Comparison of ENCODE assay signal across 8 cellular contexts in the genomic region with DNA sequence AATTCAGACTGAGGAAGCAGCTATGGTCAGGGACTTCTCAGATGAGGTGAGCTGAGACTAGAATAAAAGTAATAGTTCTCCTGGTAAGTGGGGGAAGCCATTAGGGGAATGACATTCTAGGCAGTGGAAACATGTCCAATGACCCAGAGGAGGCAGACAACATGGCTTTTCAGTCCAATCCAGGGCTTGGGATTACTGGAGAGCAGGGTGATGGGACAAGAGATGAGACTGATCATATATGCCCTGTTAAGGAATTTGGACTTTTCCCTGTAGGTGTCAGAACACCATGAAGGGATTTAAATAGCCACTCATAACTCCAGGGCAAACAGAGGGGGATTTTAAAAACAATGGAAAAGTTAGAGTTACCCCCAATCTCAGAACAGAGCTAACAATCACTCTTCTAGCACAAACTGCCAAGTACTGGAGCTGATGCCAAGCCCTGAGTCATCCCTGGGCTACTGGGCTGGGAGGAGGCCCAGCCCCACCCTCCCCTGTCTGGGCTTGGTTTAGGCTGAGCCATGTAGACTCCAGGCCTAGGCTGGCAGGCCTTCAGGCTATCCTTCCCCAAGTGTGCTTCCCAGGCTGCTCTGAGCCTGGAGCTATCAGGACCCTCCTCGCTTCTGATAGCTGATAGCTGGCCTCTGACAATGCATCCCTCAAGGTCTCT. TPM values are rescaled to one million over a fixed set of nuclear protein-coding genes. Genes with fewer than 3 reads are reported as not detected.
DNase-seq lines count a peak whose midpoint lies in the region; ATAC-seq, FAIRE-seq and TF ChIP-seq lines count a peak whose summit lies in the region.

No MANE protein-coding gene starts in this region.

- WGBS in A549 (ENCODE audit: missing lambda C conversion rate) = 0% methylated on average over 1 of the region's 1 CpG
- no CpG with 5 or more reads among the region's 1 CpG for WGBS in IMR-90 (ENCODE audit: extremely low coverage in 2 of 2, insufficient read length in 1 of 2), 2 experiments

- POLR2A ChIA-PET in A549 (lab: Yijun Ruan, JAX) = interaction anchor here (0.7 to 3.5 kb wide), 2 partner anchors 23 to 35 kb away, joined by 3 to 31 read pairs; a partner anchor contains a TSS
- POLR2A ChIA-PET in IMR-90 (lab: Charles Lee; ENCODE audit: unreplicated experiment) = interaction anchor here (0.6 kb wide), 1 partner anchor 8 kb away, joined by 17 read pairs; no protein-coding TSS in a partner anchor
- POLR2A ChIA-PET in MCF 10A (lab: Yijun Ruan, JAX) = interaction anchor here (0.6 to 4.7 kb wide), 7 partner anchors 10 to 62 kb away, joined by 3 to 39 read pairs (median 5); a partner anchor contains a TSS

- no peaks in the 10 kb centered on the region for H3K36me3 ChIP-seq in IMR-90 (ENCODE audit: control insufficient read depth, insufficient read depth, low read length)
- H3K36me3 ChIP-seq in thoracic aorta = no peaks in the 10 kb centered on the region
- no peaks in the 10 kb centered on the region for H3K36me3 ChIP-seq in effector memory CD4-positive, alpha-beta T cell (ENCODE audit: control insufficient read depth, insufficient read depth, low read length)

- no peak overlapping the region for H2BK120ac ChIP-seq in IMR-90 (ENCODE audit: low read depth, low read length)

- no peak overlapping the region for H3K9ac ChIP-seq in IMR-90 (ENCODE audit: low read depth, low read length)

- no peaks in the 10 kb centered on the region for H4K20me1 ChIP-seq in IMR-90 (ENCODE audit: insufficient read depth, low read length)

- peak overlapping the region; percentile 63 for H3K27ac Mint-ChIP-seq in MCF 10A (ENCODE audit: low read depth, unreplicated experiment)

- H3K27me3 Mint-ChIP-seq in MCF 10A (ENCODE audit: insufficient read depth, unreplicated experiment) = no peaks in the 10 kb centered on the region

- H3K56ac ChIP-seq in IMR-90 (ENCODE audit: extremely low read depth, insufficient read depth, low read length) = no peak overlapping the region

- dilution Hi-C loops in IMR-90 (cut with HindIII; ENCODE audit: low sequenced_read_pairs, unreplicated experiment) = no loop called here

- TF ChIP-seq EP300 in A549 (IDR thresholded peaks at IDR 0.05) = no peak

- H3K9me3 Mint-ChIP-seq in MCF 10A (ENCODE audit: unreplicated experiment) = peaks cover 7% of the 10 kb centered on the region

- peak; percentile 67 to 80 for DNase-seq in A549 (ENCODE audit: low read depth in 1 of 2, low spot score in 1 of 2)
- peak; percentile 79 for DNase-seq in IMR-90
- DNase-seq in MCF 10A (ENCODE audit: unreplicated experiment) = peak; percentile 91
- DNase-seq in left lobe of liver (ENCODE audit: low spot score) = peak; percentile 81
- peak; percentile 71 for DNase-seq in thoracic aorta (ENCODE audit: low spot score)
- DNase-seq in effector memory CD4-positive, alpha-beta T cell = no peak
- no peak for DNase-seq in NCI-H1417 treated with DMSO at 0.1 percent for 48 hours (lab: John Stamatoyannopoulos, UW)
- no peak for DNase-seq in GM19239 (ENCODE audit: insufficient read length, low spot score)

- peaks cover 39% of the 10 kb centered on the region for H3K4me1 ChIP-seq in A549
- peaks cover 5% of the 10 kb centered on the region; the same call in 1 of the 2 replicates for H3K4me1 ChIP-seq in IMR-90 (ENCODE audit: control insufficient read depth, insufficient read depth, low read length)
- peaks cover 19 to 24% of the 10 kb centered on the region in 2 donors for H3K4me1 ChIP-seq in thoracic aorta (ENCODE audit: control insufficient read depth in 1 of 2, low read depth in 2 of 2)
- no peaks in the 10 kb centered on the region for H3K4me1 ChIP-seq in effector memory CD4-positive, alpha-beta T cell (ENCODE audit: control insufficient read depth, insufficient read depth, low read length, poor library complexity, severe bottlenecking)

- no peak overlapping the region for H2BK5ac ChIP-seq in IMR-90 (ENCODE audit: low read depth, low read length, poor library complexity, severe bottlenecking)

- H2BK15ac ChIP-seq in IMR-90 (ENCODE audit: low read depth, low read length) = no peak overlapping the region; the same call in 2 of the 3 replicates

- no peak for TF ChIP-seq RAD21 in A549 (conservative IDR thresholded peaks at IDR 0.05 in 1 of 2, IDR thresholded peaks at IDR 0.05 in 1 of 2)
- no peak for TF ChIP-seq RAD21 in IMR-90 (IDR thresholded peaks at IDR 0.05; ENCODE audit: low read length)

- in situ Hi-C loops in IMR-90 (cut with MboI; ENCODE audit: low sequenced_read_pairs) = no loop called here

- H3K4me1 Mint-ChIP-seq in MCF 10A (ENCODE audit: insufficient read depth, unreplicated experiment) = peaks cover 32% of the 10 kb centered on the region

- BruUV-seq in IMR-90 (replicated peaks; lab: Mats Ljungman, UMichigan) (no TSS peak), MCF 10A (replicated peaks; lab: Mats Ljungman, UMichigan) (no TSS peak)

- TF ChIP-seq CTCF in A549 (IDR thresholded peaks at IDR 0.05) (no peak), IMR-90 (conservative IDR thresholded peaks at IDR 0.05; ENCODE audit: low read depth, low read length) (no peak), MCF 10A (IDR thresholded peaks at IDR 0.05; ENCODE audit: unreplicated experiment) (no peak), thoracic aorta (IDR thresholded peaks at IDR 0.05) (no peak)

- no peak overlapping the region for H3K4ac ChIP-seq in IMR-90 (ENCODE audit: low read depth, low read length)

- H4K91ac ChIP-seq in IMR-90 (ENCODE audit: insufficient read depth, low read depth, low read length) = no peak overlapping the region

- H2AFZ ChIP-seq in IMR-90 (replicated peaks; ENCODE audit: low read length, poor library complexity) = no peak overlapping the region

- H4K5ac ChIP-seq in IMR-90 (ENCODE audit: low read depth, low read length) = no peak overlapping the region

- TF ChIP-seq POLR2A in A549 (IDR thresholded peaks at IDR 0.05; ENCODE audit: low read length) = no peak
- TF ChIP-seq POLR2A in IMR-90 (IDR thresholded peaks at IDR 0.05; ENCODE audit: low read depth, low read length) = no peak

- H4K8ac ChIP-seq in IMR-90 (ENCODE audit: low read depth in 2 of 2, low read length in 2 of 2) = peak overlapping the region in 1 of 2 experiments; percentile 4; a peak in 1 of 4 replicates

- no peak overlapping the region; the same call in 1 of the 2 replicates for H2BK20ac ChIP-seq in IMR-90 (ENCODE audit: low read depth, low read length)

- no peak overlapping the region for H3K4me3 ChIP-seq in A549
- H3K4me3 ChIP-seq in IMR-90 (ENCODE audit: insufficient read depth, low read depth, low read length) = no peak overlapping the region
- no peak overlapping the region for H3K4me3 ChIP-seq in thoracic aorta
- H3K4me3 ChIP-seq in effector memory CD4-positive, alpha-beta T cell (ENCODE audit: insufficient read depth, low read depth, low read length, poor library complexity, severe bottlenecking) = no peak overlapping the region

- peak overlapping the region; percentile 31 for H3K4me3 Mint-ChIP-seq in MCF 10A (ENCODE audit: unreplicated experiment)

- H3K14ac ChIP-seq in IMR-90 (replicated peaks; ENCODE audit: low read depth, low read length) = no peak overlapping the region

- H2AK9ac ChIP-seq in IMR-90 (replicated peaks; ENCODE audit: low read depth, low read length, poor library complexity) = no peak overlapping the region

- H3K4me2 ChIP-seq in A549 (peak overlapping the region; percentile 74), IMR-90 (ENCODE audit: low read depth, low read length) (no peak overlapping the region)

- ATAC-seq in A549 = peak; percentile 95 to 98
- ATAC-seq in IMR-90 (ENCODE audit: low read depth) = peak; percentile 99
- ATAC-seq in left lobe of liver = peak; percentile 96
- ATAC-seq in thoracic aorta (ENCODE audit: insufficient number of reproducible peaks, low FRiP score, low read depth) = peak; percentile 77

- H3K9me1 ChIP-seq in IMR-90 (ENCODE audit: insufficient read depth, low read length) = no peaks in the 10 kb centered on the region

- H3K23ac ChIP-seq in IMR-90 (ENCODE audit: low read depth, low read length) = no peak overlapping the region

- no peaks in the 10 kb centered on the region for H3K36me3 Mint-ChIP-seq in MCF 10A (ENCODE audit: insufficient read depth, unreplicated experiment)

- H3K9me3 ChIP-seq in A549 (no peaks in the 10 kb centered on the region), IMR-90 (ENCODE audit: control insufficient read depth, insufficient read depth, low read length) (no peaks in the 10 kb centered on the region), thoracic aorta (no peaks in the 10 kb centered on the region)
- H3K9me3 ChIP-seq in effector memory CD4-positive, alpha-beta T cell (ENCODE audit: control insufficient read depth, low read length) = no peaks in the 10 kb centered on the region

- CTCF ChIA-PET in A549 (lab: Yijun Ruan, JAX) (interaction anchor here (1.0 to 2.2 kb wide), 5 partner anchors 9 to 100 kb away, joined by 3 to 6 read pairs (median 3); no protein-coding TSS in a partner anchor), IMR-90 (lab: Yijun Ruan, JAX) (interaction anchor here (0.7 kb wide), 1 partner anchor 59 kb away, joined by 3 read pairs; no protein-coding TSS in a partner anchor), MCF 10A (lab: Yijun Ruan, JAX) (interaction anchor here (0.5 to 1.4 kb wide), 5 partner anchors 23 to 338 kb away, joined by 3 to 4 read pairs (median 3); a partner anchor contains a TSS)

- H3K27ac ChIP-seq in A549 (peak overlapping the region; percentile 87 to 95), IMR-90 (ENCODE audit: insufficient read depth, low read length) (no peak overlapping the region), thoracic aorta (peak overlapping the region; percentile 79 to 87)
- H3K27ac ChIP-seq in effector memory CD4-positive, alpha-beta T cell (ENCODE audit: insufficient read depth, low read length, poor library complexity, severe bottlenecking) = no peak overlapping the region

- H3K18ac ChIP-seq in IMR-90 (ENCODE audit: low read depth, low read length) = no peak overlapping the region

- no peak overlapping the region for H2AK5ac ChIP-seq in IMR-90 (ENCODE audit: low read depth, low read length)

- H3K79me1 ChIP-seq in IMR-90 (ENCODE audit: low read depth in 1 of 2, low read length in 2 of 2) = no peaks in the 10 kb centered on the region

- intact Hi-C loops in IMR-90 (cut with micrococcal nuclease) = no loop called here
- intact Hi-C loops in MCF 10A (cut with micrococcal nuclease) = no loop called here

- H3K27me3 ChIP-seq in IMR-90 (ENCODE audit: control insufficient read depth, insufficient read depth, low read length) = no peaks in the 10 kb centered on the region; the same call in 1 of the 2 replicates
- H3K27me3 ChIP-seq in thoracic aorta (replicated peaks; ENCODE audit: insufficient read depth) = no peaks in the 10 kb centered on the region
- H3K27me3 ChIP-seq in effector memory CD4-positive, alpha-beta T cell (replicated peaks; ENCODE audit: control insufficient read depth, insufficient read depth, low read length, poor library complexity, severe bottlenecking) = no peaks in the 10 kb centered on the region

- peak; percentile 99 for FAIRE-seq in A549 (lab: Jason Lieb, UNC)
- FAIRE-seq in GM19239 (lab: Jason Lieb, UNC) = no peak

RNA-seq across cellular contexts. Expression of a gene that starts 22.7 kb away (rescaled TPM):
- polyA plus RNA-seq in A549 (2011; rRNA removed) (269 and 286 TPM in 2 replicates), A549 (2017; fragmentation: RNase III; extraction: RNeasy Plus Mini Kit Qiagen cat#74134 plus additional on column Dnase treatment) (250 to 289 TPM (median 285 TPM) in 3 replicates), IMR-90 (2012; rRNA removed) (422 TPM in 2 replicates)
- 133 and 148 TPM in 2 replicates for polyA plus RNA-seq in A549 (2012; cell fraction: cytosol; rRNA removed)
- polyA plus RNA-seq in A549 (2012; cell fraction: nucleus; rRNA removed) = 203 and 261 TPM in 2 replicates
- 271 and 285 TPM in 2 replicates for polyA minus RNA-seq in A549 (2011; rRNA and poly(A)+ RNA removed)
- total RNA-seq in IMR-90 (2012; rRNA removed) (580 and 619 TPM in 2 replicates), MCF 10A (2022) (224 and 278 TPM in 2 replicates), left lobe of liver (88.7 TPM), thoracic aorta (100 to 1,000 TPM; 365 to 428 TPM)
- polyA plus RNA-seq in IMR-90 (2012; cell fraction: cytosol; rRNA removed) = 175 and 199 TPM in 2 replicates
- polyA plus RNA-seq in IMR-90 (2012; cell fraction: nucleus; rRNA removed; ENCODE audit: low replicate concordance) = 152 and 305 TPM in 2 replicates

Comparison
In these comparisons a context has a peak if more than half of its experiments do, and no peak if none do; other contexts are left out.
1. DNase-seq: peak in A549 (2 of 2), IMR-90 (single experiment), MCF 10A (single experiment), left lobe of liver (single experiment) and thoracic aorta (single experiment); none in effector memory CD4-positive, alpha-beta T cell (0 of 3), NCI-H1417 treated with DMSO at 0.1 percent for 48 hours (single experiment) and GM19239 (single experiment).
2. H3K27ac ChIP-seq: peak in A549 (2 of 2) and thoracic aorta (2 of 2); none in IMR-90 (single experiment) and effector memory CD4-positive, alpha-beta T cell (single experiment).
3. Peak in every context shown above with its lines, with median percentiles within 50 percentile points of each other: ATAC-seq.